30 cellular contexts compared by ENCODE assay signal in the genomic region with DNA sequence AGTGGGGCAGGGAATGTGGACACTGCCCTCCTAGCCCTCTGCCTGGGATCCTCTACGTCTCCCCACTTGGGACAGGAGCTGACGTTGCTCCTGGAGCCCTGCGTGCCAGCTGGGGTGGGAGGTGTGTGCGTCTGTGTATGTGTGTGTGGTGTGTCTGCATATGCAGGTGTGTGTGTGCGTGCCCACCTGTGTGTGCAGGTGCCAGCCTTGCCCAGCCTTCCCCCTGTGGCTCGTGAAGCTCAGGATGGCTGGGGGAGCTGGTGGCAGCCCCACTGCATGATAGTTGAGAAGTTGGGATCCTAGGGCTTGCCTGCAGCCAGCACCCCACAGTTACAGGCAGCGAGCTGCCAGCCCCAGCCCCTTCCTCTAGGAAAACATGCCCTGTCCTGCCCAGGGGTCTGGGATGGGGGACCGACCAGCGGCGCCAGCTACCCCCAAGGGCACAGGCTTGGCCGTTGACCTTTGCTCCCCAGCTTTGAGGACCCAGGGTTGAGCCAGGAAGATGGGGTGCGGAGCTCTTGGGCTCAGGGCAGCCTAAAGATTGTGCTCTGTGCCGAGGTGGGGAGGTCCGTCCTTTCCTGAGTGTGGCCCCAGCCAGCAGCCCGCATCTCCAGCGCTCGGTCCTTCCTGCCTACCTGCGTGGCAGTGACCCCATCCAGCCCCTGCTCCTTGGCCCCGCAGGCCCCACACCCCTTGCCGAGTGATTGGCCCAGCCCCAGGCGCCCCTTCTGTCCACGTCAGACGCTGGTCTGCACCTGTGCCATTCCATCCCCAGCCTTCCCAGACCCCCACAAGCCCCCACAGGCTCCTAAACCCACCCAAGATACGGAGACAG.
"Had no signal": no experiment of that assay in that cellular context is flagged by ENCODE, and none has a peak within 500 bp of the region (broad histone marks: within the 10 kb centered on the region; RNA-seq: fewer than 3 reads in every experiment).

No MANE protein-coding gene starts in this region.

- ATAC-seq: activated CD8-positive, alpha-beta T cell treated with anti-CD3 and anti-CD28 coated beads for 36 hours; activated naive CD8-positive, alpha-beta T cell treated with anti-CD3 and anti-CD28 coated beads, Interleukin-2, amount 50 U/mL, for 24 hours; body of pancreas; effector memory CD8-positive, alpha-beta T cell; foreskin keratinocyte; gastrocnemius medialis; WTC11 had no signal

- H3K27me3 Mint-ChIP-seq: activated CD8-positive, alpha-beta T cell treated with anti-CD3 and anti-CD28 coated beads for 36 hours; activated naive CD4-positive, alpha-beta T cell treated with anti-CD3 and anti-CD28 coated beads, Interleukin-2, amount 50 U/mL, for 24 hours; activated naive CD8-positive, alpha-beta T cell treated with anti-CD3 and anti-CD28 coated beads for 36 hours; activated naive CD8-positive, alpha-beta T cell treated with anti-CD3 and anti-CD28 coated beads, Interleukin-2, amount 50 U/mL, for 24 hours had no signal

- H3K4me3 ChIP-seq: adrenal gland, body of pancreas, esophagus muscularis mucosa, gastrocnemius medialis had no signal

- H3K4me1 ChIP-seq: adrenal gland, foreskin keratinocyte, gastrocnemius medialis had no signal

- H3K36me3 Mint-ChIP-seq: activated naive CD4-positive, alpha-beta T cell treated with anti-CD3 and anti-CD28 coated beads, Interleukin-2, amount 50 U/mL, for 24 hours; activated naive CD8-positive, alpha-beta T cell treated with anti-CD3 and anti-CD28 coated beads for 36 hours; WTC11 had no signal

- H3K27me3 ChIP-seq: adrenal gland, body of pancreas, foreskin keratinocyte had no signal

- H3K27ac ChIP-seq: adrenal gland, body of pancreas, esophagus muscularis mucosa, foreskin keratinocyte, gastrocnemius medialis had no signal

- H3K4me1 Mint-ChIP-seq: activated naive CD4-positive, alpha-beta T cell treated with anti-CD3 and anti-CD28 coated beads, Interleukin-2, amount 50 U/mL, for 24 hours; activated naive CD8-positive, alpha-beta T cell treated with anti-CD3 and anti-CD28 coated beads for 36 hours; activated naive CD8-positive, alpha-beta T cell treated with anti-CD3 and anti-CD28 coated beads, Interleukin-2, amount 50 U/mL, for 24 hours; WTC11 had no signal

- DNase-seq: activated CD4-positive, alpha-beta T cell treated with anti-CD3 and anti-CD28 coated beads for 1 hour; activated CD4-positive, alpha-beta T cell treated with anti-CD3 and anti-CD28 coated beads for 4 hours; activated CD4-positive, alpha-beta T cell treated with anti-CD3 and anti-CD28 coated beads, Interleukin-2, amount 50 U/mL, for 1 hour; activated CD4-positive, alpha-beta T cell treated with anti-CD3 and anti-CD28 coated beads, Interleukin-2, amount 50 U/mL, for 48 hours; activated CD8-positive, alpha-beta memory T cell treated with anti-CD3 and anti-CD28 coated beads for 24 hours; activated CD8-positive, alpha-beta T cell treated with anti-CD3 and anti-CD28 coated beads for 36 hours; activated effector memory CD4-positive, alpha-beta T cell treated with anti-CD3 and anti-CD28 coated beads, Interleukin-2, amount 50 U/mL, for 16 hours; activated naive CD4-positive, alpha-beta T cell treated with anti-CD3 and anti-CD28 coated beads for 36 hours; activated naive CD8-positive, alpha-beta T cell treated with anti-CD3 and anti-CD28 coated beads for 36 hours; activated naive CD8-positive, alpha-beta T cell treated with anti-CD3 and anti-CD28 coated beads, Interleukin-2, amount 50 U/mL, for 24 hours; activated T-cell treated with anti-CD3 and anti-CD28 coated beads, Interleukin-2, amount 50 U/mL, for 1 hour; activated T-cell treated with anti-CD3 and anti-CD28 coated beads, Interleukin-2, amount 50 U/mL, for 48 hours; adrenal gland; amygdala; aorta; body of pancreas; caudate nucleus; cortex of kidney; dermis blood vessel endothelial cell; effector CD4-positive, alpha-beta T cell; effector memory CD8-positive, alpha-beta T cell; erythroblast; foreskin keratinocyte; gastrocnemius medialis; T-helper 2 cell had no signal

- H3K27ac Mint-ChIP-seq: activated CD8-positive, alpha-beta T cell treated with anti-CD3 and anti-CD28 coated beads for 36 hours; activated naive CD4-positive, alpha-beta T cell treated with anti-CD3 and anti-CD28 coated beads for 36 hours; activated naive CD4-positive, alpha-beta T cell treated with anti-CD3 and anti-CD28 coated beads, Interleukin-2, amount 50 U/mL, for 24 hours; activated naive CD8-positive, alpha-beta T cell treated with anti-CD3 and anti-CD28 coated beads for 36 hours; activated naive CD8-positive, alpha-beta T cell treated with anti-CD3 and anti-CD28 coated beads, Interleukin-2, amount 50 U/mL, for 24 hours; activated T-helper 1 cell treated with anti-CD3 and anti-CD28 coated beads, Interleukin-12 subunit alpha, Interleukin-12 subunit beta, Interleukin-2, Interleukin-4 antibody, amounts not matched to agents 30 ng/mL and 10 ng/mL and 1 ng/mL, durations not matched to agents 14 hours and 24 hours and 36 hours; activated T-helper 2 cell treated with anti-CD3 and anti-CD28 coated beads, Interferon-gamma antibody, Interleukin-2, Interleukin-4, amounts not matched to agents 10 μg/mL and 5 μg/mL and 100 μg/mL, durations not matched to agents 14 hours and 24 hours and 36 hours; effector memory CD8-positive, alpha-beta T cell; WTC11 had no signal

- H3K4me3 Mint-ChIP-seq: activated CD8-positive, alpha-beta T cell treated with anti-CD3 and anti-CD28 coated beads for 36 hours; activated naive CD4-positive, alpha-beta T cell treated with anti-CD3 and anti-CD28 coated beads for 36 hours; activated naive CD4-positive, alpha-beta T cell treated with anti-CD3 and anti-CD28 coated beads, Interleukin-2, amount 50 U/mL, for 24 hours; activated naive CD8-positive, alpha-beta T cell treated with anti-CD3 and anti-CD28 coated beads for 36 hours; activated naive CD8-positive, alpha-beta T cell treated with anti-CD3 and anti-CD28 coated beads, Interleukin-2, amount 50 U/mL, for 24 hours; activated T-helper 1 cell treated with anti-CD3 and anti-CD28 coated beads, Interleukin-12 subunit alpha, Interleukin-12 subunit beta, Interleukin-2, Interleukin-4 antibody, amounts not matched to agents 30 ng/mL and 10 ng/mL and 1 ng/mL, durations not matched to agents 14 hours and 24 hours and 36 hours; effector memory CD8-positive, alpha-beta T cell; WTC11 had no signal

- H3K9me3 Mint-ChIP-seq: activated CD8-positive, alpha-beta T cell treated with anti-CD3 and anti-CD28 coated beads for 36 hours; activated naive CD4-positive, alpha-beta T cell treated with anti-CD3 and anti-CD28 coated beads for 36 hours; activated naive CD4-positive, alpha-beta T cell treated with anti-CD3 and anti-CD28 coated beads, Interleukin-2, amount 50 U/mL, for 24 hours; activated naive CD8-positive, alpha-beta T cell treated with anti-CD3 and anti-CD28 coated beads for 36 hours; activated naive CD8-positive, alpha-beta T cell treated with anti-CD3 and anti-CD28 coated beads, Interleukin-2, amount 50 U/mL, for 24 hours; activated T-helper 1 cell treated with anti-CD3 and anti-CD28 coated beads, Interleukin-12 subunit alpha, Interleukin-12 subunit beta, Interleukin-2, Interleukin-4 antibody, amounts not matched to agents 30 ng/mL and 10 ng/mL and 1 ng/mL, durations not matched to agents 14 hours and 24 hours and 36 hours; activated T-helper 2 cell treated with anti-CD3 and anti-CD28 coated beads, Interferon-gamma antibody, Interleukin-2, Interleukin-4, amounts not matched to agents 10 μg/mL and 5 μg/mL and 100 μg/mL, durations not matched to agents 14 hours and 24 hours and 36 hours; effector memory CD8-positive, alpha-beta T cell; WTC11 had no signal

- H3K9me3 ChIP-seq: adrenal gland, body of pancreas, esophagus muscularis mucosa, gastrocnemius medialis had no signal

- H3K36me3 ChIP-seq: adrenal gland, esophagus muscularis mucosa, gastrocnemius medialis had no signal
